Comparison of ENCODE assay signal across 8 cellular contexts in genomic region chr18:24397131-24397693, GRCh38. TPM values are rescaled to one million over a fixed set of nuclear protein-coding genes. Genes with fewer than 3 reads are reported as not detected.
DNase-seq lines count a peak whose midpoint lies in the region; ATAC-seq, FAIRE-seq and TF ChIP-seq lines count a peak whose summit lies in the region.

No MANE protein-coding gene starts in this region.

- H3K9ac ChIP-seq in BLaER1, result peak overlapping the region; percentile 90
- H3K9ac ChIP-seq in kidney (ENCODE audit: low read length in 2 of 2), result peak overlapping the region in 1 of 2 donors; percentile 60

- no peak overlapping the region for H3K27ac Mint-ChIP-seq in T-helper 2 cell treated with Interferon-gamma antibody and Interleukin-4, amounts not matched to agents 5 μg/mL and 100 μg/mL, for 36 hours

- ATAC-seq in HG03280 (IDR thresholded peaks at IDR 0.05; ENCODE audit: unreplicated experiment), result no peak

- peaks cover 33% of the 10 kb centered on the region for H3K4me1 ChIP-seq in BLaER1
- H3K4me1 ChIP-seq in kidney (ENCODE audit: control insufficient read depth in 1 of 2, insufficient read depth in 1 of 2, low read depth in 1 of 2, low read length in 2 of 2), result peaks cover 0 to 4% of the 10 kb centered on the region in 2 donors
- H3K4me1 ChIP-seq in small intestine (ENCODE audit: control insufficient read depth in 2 of 2, insufficient read depth in 1 of 2, low read depth in 1 of 2, low read length in 1 of 2), result peaks cover 0 to 3% of the 10 kb centered on the region in 2 donors

- peak overlapping the region; percentile 82 for H3K4me2 ChIP-seq in BLaER1

- peak overlapping the region; percentile 77 for H3K4me3 Mint-ChIP-seq in T-helper 2 cell treated with Interferon-gamma antibody and Interleukin-4, amounts not matched to agents 5 μg/mL and 100 μg/mL, for 36 hours

- H3K27ac ChIP-seq in BLaER1 (peak overlapping the region; percentile 97), kidney (ENCODE audit: low read depth in 2 of 2, low read length in 2 of 2) (peak overlapping the region in 1 of 2 donors; percentile 84), small intestine (ENCODE audit: low read depth in 1 of 2, low read length in 1 of 2) (peak overlapping the region in 1 of 2 donors; percentile 78)

- H4K20me1 ChIP-seq in BLaER1, result no peaks in the 10 kb centered on the region

- DNase-seq in H7 (peak; percentile 67), NCI-H2029 treated with DMSO at 0.1 percent for 48 hours (lab: John Stamatoyannopoulos, UW) (peak; percentile 1), choroid plexus epithelial cell (ENCODE audit: low read depth) (peak; percentile 86), kidney (no peak), small intestine (peak; percentile 69)
- DNase-seq in T-helper 2 cell treated with Interferon-gamma antibody and Interleukin-4, amounts not matched to agents 5 μg/mL and 100 μg/mL, for 36 hours (ENCODE audit: low spot score), result no peak

- H3K27me3 ChIP-seq in BLaER1, result no peaks in the 10 kb centered on the region
- no peaks in the 10 kb centered on the region for H3K27me3 ChIP-seq in H7 (ENCODE audit: control insufficient read depth, insufficient read depth, low read length)
- H3K27me3 ChIP-seq in small intestine (ENCODE audit: control insufficient read depth in 2 of 2, insufficient read depth in 2 of 2, low read length in 2 of 2), result no peaks in the 10 kb centered on the region

- H3K9me3 Mint-ChIP-seq in T-helper 2 cell treated with Interferon-gamma antibody and Interleukin-4, amounts not matched to agents 5 μg/mL and 100 μg/mL, for 36 hours, result no peaks in the 10 kb centered on the region

- FAIRE-seq in kidney (lab: Jason Lieb, UNC) (no peak), small intestine (lab: Jason Lieb, UNC) (no peak)

- no peaks in the 10 kb centered on the region for H3K36me3 ChIP-seq in BLaER1
- no peaks in the 10 kb centered on the region for H3K36me3 ChIP-seq in H7 (replicated peaks; ENCODE audit: control insufficient read depth, insufficient read depth, low read length)
- no peaks in the 10 kb centered on the region for H3K36me3 ChIP-seq in kidney (ENCODE audit: control insufficient read depth in 1 of 2, insufficient read depth in 2 of 2, low read length in 2 of 2)
- no peaks in the 10 kb centered on the region for H3K36me3 ChIP-seq in small intestine (ENCODE audit: control insufficient read depth in 2 of 2, insufficient read depth in 2 of 2, low read length in 2 of 2)

- peak overlapping the region; percentile 88 for H3K4me3 ChIP-seq in BLaER1
- H3K4me3 ChIP-seq in H7 (ENCODE audit: insufficient read depth, low read depth, low read length), result peak overlapping the region; percentile 99
- H3K4me3 ChIP-seq in choroid plexus epithelial cell (ENCODE audit: low read depth, low read length), result peak overlapping the region; percentile 84
- peak overlapping the region; percentile 59 to 88 for H3K4me3 ChIP-seq in kidney (ENCODE audit: low read length in 2 of 2)
- peak overlapping the region; percentile 40 to 68 for H3K4me3 ChIP-seq in small intestine (ENCODE audit: low read depth in 1 of 2, low read length in 2 of 2)

- WGBS in small intestine, 3 donors, result 0 to 1% (median 1%) methylated on average over 42 to 50 of the region's 50 CpGs

- intact Hi-C loops in kidney (cut with DNase I), result no loop called here

- no peak for TF ChIP-seq CTCF in choroid plexus epithelial cell (conservative IDR thresholded peaks at IDR 0.05; ENCODE audit: low read depth, low read length)
- no peak for TF ChIP-seq CTCF in kidney (IDR thresholded peaks at IDR 0.05; ENCODE audit: borderline replicate concordance, extremely low read depth, insufficient read depth)

- H3K9me3 ChIP-seq in BLaER1, result no peaks in the 10 kb centered on the region
- no peaks in the 10 kb centered on the region for H3K9me3 ChIP-seq in kidney (ENCODE audit: control insufficient read depth in 1 of 2, low read length in 2 of 2)
- H3K9me3 ChIP-seq in small intestine (ENCODE audit: control insufficient read depth, low read depth), result no peaks in the 10 kb centered on the region

- no peaks in the 10 kb centered on the region for H3K36me3 Mint-ChIP-seq in T-helper 2 cell treated with Interferon-gamma antibody and Interleukin-4, amounts not matched to agents 5 μg/mL and 100 μg/mL, for 36 hours (ENCODE audit: low read depth)

- H3K4me1 Mint-ChIP-seq in T-helper 2 cell treated with Interferon-gamma antibody and Interleukin-4, amounts not matched to agents 5 μg/mL and 100 μg/mL, for 36 hours (ENCODE audit: low read depth), result peaks cover 10% of the 10 kb centered on the region

- H3K27me3 Mint-ChIP-seq in T-helper 2 cell treated with Interferon-gamma antibody and Interleukin-4, amounts not matched to agents 5 μg/mL and 100 μg/mL, for 36 hours (ENCODE audit: low read depth), result peaks cover 63% of the 10 kb centered on the region

RNA-seq across cellular contexts. Expression of gene OSBPL1A, which starts 0.4 kb away (rescaled TPM):
- total RNA-seq in H7 (2014; rRNA removed; shearing (Covaris generic)), result 48.3 and 58.5 TPM in 2 replicates
- total RNA-seq in kidney, result 40.3 TPM
- 27.0 TPM for polyA plus RNA-seq in kidney (ENCODE audit: insufficient read depth, low read depth, low replicate concordance)
- polyA plus RNA-seq in small intestine, result 10 to 100 TPM; 23.5 to 36.7 (median 34.4) TPM

RNA-seq across cellular contexts. Expression of gene IMPACT, which starts 29.3 kb away (rescaled TPM):
- 27.8 and 41.8 TPM in 2 replicates for total RNA-seq in H7 (2014; rRNA removed; shearing (Covaris generic))
- total RNA-seq in kidney, result 38.0 TPM
- 21.7 TPM for polyA plus RNA-seq in kidney (ENCODE audit: insufficient read depth, low read depth, low replicate concordance)
- polyA plus RNA-seq in small intestine, result 10 to 100 TPM; 11.9 to 14.8 (median 13.9) TPM

Comparison
In these comparisons a context has a peak if more than half of its experiments do, and no peak if none do; other contexts are left out.
1. DNase-seq: peak in H7 (single experiment), NCI-H2029 treated with DMSO at 0.1 percent for 48 hours (single experiment), choroid plexus epithelial cell (single experiment) and small intestine (single experiment); none in T-helper 2 cell treated with Interferon-gamma antibody and Interleukin-4, amounts not matched to agents 5 μg/mL and 100 μg/mL, for 36 hours (single experiment) and kidney (single experiment).
2. Peak in every context shown above with its lines, with median percentiles within 50 percentile points of each other: H3K4me3 ChIP-seq.